Comparison of ENCODE assay signal across 9 cellular contexts in genomic region chr9:137860361-137860760, GRCh38. TPM values are rescaled to one million over a fixed set of nuclear protein-coding genes. Genes with fewer than 3 reads are reported as not detected.
"Had no signal": no experiment of that assay in that cellular context is flagged by ENCODE, and none has a peak within 500 bp of the region (broad histone marks: within the 10 kb centered on the region; RNA-seq: fewer than 3 reads in every experiment).

No MANE protein-coding gene starts in this region.

- H3K4me3 Mint-ChIP-seq: GM23338, H9, HFFc6 had no signal

- H3K36me3 ChIP-seq: HAP-1 had no signal

- H3K27ac ChIP-seq: GM23248 had no signal

- H3K4me1 ChIP-seq: HAP-1 had no signal

- H3K4me3 ChIP-seq: GM23248, GM23338, HAP-1 had no signal

- H3K4me1 Mint-ChIP-seq: GM23338, H9 had no signal

- DNase-seq: GM23248, GOT3, H7, H9, HCEC 1CT, HFFc6 had no signal

- H3K27ac Mint-ChIP-seq: GM23338, H9, HFFc6 had no signal

- H3K9me3 ChIP-seq: HAP-1 had no signal

RNA-seq across cellular contexts. Expression of gene CACNA1B, which starts 17.2 kb away (rescaled TPM):
- total RNA-seq: GM23248, H4, HFFc6 had no signal
